Comparison of ENCODE assay signal across 5 cellular contexts in the genomic region with DNA sequence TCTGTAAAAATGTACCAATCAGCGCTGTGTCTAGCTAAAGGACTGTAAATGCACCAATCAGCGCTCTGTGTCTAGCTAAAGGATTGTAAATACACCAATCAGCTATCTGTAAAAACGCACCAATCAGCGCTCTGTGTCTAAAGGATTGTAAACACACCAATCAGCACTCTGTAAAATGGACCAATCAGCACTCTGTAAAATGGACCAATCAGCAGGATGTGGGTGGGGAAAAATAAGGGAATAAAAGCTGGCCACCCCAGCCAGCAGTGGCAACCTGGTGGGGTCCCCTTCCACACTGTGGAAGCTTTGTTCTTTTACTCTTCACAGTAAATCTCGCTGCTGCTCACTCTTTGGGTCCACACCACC. TPM values are rescaled to one million over a fixed set of nuclear protein-coding genes. Genes with fewer than 3 reads are reported as not detected.
"Had no signal": no experiment of that assay in that cellular context is flagged by ENCODE, and none has a peak within 500 bp of the region (broad histone marks: within the 10 kb centered on the region; RNA-seq: fewer than 3 reads in every experiment).

No MANE protein-coding gene starts in this region.

RNA-seq across cellular contexts. Expression of a gene that starts 23.2 kb away (rescaled TPM):
- total RNA-seq: activated CD4-positive, alpha-beta T cell treated with anti-CD3 and anti-CD28 coated beads, Interleukin-2, amount 10 ng/mL, durations not matched to agents 24 days and 14 days; activated T-helper 1 cell treated with anti-CD3 and anti-CD28 coated beads, Interleukin-12 subunit alpha, Interleukin-12 subunit beta, Interleukin-2, Interleukin-4 antibody, amounts not matched to agents 30 ng/mL and 10 ng/mL and 1 ng/mL, durations not matched to agents 14 hours and 24 hours and 36 hours; T-helper 1 cell treated with Interleukin-12 subunit alpha and Interleukin-12 subunit beta and Interleukin-4 antibody, amounts not matched to agents 30 ng/mL and 1 ng/mL, for 36 hours; WTC11 had no signal
- polyA plus RNA-seq: aorta had no signal
